Comparison of ENCODE assay signal across 1 cellular context in the genomic region with DNA sequence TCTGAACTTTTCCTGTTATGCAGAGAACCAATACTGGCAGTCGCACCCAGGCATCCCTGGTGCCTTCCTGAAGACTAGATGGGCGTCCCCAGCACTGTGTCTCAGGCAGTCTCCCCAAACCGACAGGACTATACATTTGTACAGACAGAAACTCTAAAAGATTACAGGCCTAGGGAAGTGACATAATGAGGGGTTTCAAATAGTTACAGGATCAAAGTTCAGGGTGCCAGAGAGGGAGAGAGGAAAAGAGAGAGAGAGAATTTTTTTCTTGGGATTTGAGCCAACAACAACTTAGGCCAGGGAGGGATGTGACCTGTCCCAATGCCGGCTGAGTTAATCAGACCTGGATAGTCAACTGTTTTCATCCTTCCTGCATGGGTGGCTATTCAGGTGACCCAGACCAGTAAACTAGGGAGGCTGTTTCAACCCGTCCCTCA.
TF ChIP-seq lines count a peak whose summit lies in the region.

No MANE protein-coding gene starts in this region.

TF ChIP-seq in HepG2, 621 proteins besides CTCF, POLR2A, EP300 and RAD21 (continued from another document):
- TF ChIP-seq, protein P1, sequence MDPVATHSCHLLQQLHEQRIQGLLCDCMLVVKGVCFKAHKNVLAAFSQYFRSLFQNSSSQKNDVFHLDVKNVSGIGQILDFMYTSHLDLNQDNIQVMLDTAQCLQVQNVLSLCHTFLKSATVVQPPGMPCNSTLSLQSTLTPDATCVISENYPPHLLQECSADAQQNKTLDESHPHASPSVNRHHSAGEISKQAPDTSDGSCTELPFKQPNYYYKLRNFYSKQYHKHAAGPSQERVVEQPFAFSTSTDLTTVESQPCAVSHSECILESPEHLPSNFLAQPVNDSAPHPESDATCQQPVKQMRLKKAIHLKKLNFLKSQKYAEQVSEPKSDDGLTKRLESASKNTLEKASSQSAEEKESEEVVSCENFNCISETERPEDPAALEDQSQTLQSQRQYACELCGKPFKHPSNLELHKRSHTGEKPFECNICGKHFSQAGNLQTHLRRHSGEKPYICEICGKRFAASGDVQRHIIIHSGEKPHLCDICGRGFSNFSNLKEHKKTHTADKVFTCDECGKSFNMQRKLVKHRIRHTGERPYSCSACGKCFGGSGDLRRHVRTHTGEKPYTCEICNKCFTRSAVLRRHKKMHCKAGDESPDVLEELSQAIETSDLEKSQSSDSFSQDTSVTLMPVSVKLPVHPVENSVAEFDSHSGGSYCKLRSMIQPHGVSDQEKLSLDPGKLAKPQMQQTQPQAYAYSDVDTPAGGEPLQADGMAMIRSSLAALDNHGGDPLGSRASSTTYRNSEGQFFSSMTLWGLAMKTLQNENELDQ (CRISPR knock-in tag; IDR thresholded peaks at IDR 0.05; ENCODE audit: borderline replicate concordance) = no peak
- TF ChIP-seq ZZZ3 (CRISPR knock-in tag; IDR thresholded peaks at IDR 0.05; ENCODE audit: borderline replicate concordance) (no peak), ZSCAN22 (CRISPR knock-in tag; IDR thresholded peaks at IDR 0.05) (no peak), SRSF1 (optimal IDR thresholded peaks at IDR 0.05; ENCODE audit: low read depth, low read length) (no peak), ZNF234 (CRISPR knock-in tag; conservative IDR thresholded peaks at IDR 0.05) (no peak), ZNF205 (CRISPR knock-in tag; IDR thresholded peaks at IDR 0.05) (no peak), CBFB (CRISPR knock-in tag; IDR thresholded peaks at IDR 0.05) (no peak), EED (CRISPR knock-in tag; IDR thresholded peaks at IDR 0.05) (no peak), ZSCAN31 (CRISPR knock-in tag; IDR thresholded peaks at IDR 0.05; ENCODE audit: low read depth) (no peak), NFIC (IDR thresholded peaks at IDR 0.05; ENCODE audit: low read length) (0 out of 2 replicates have a peak, but pooled peaks have one; percentile 61), ZNF878 (CRISPR knock-in tag; IDR thresholded peaks at IDR 0.05) (no peak), EZH2 (conservative IDR thresholded peaks at IDR 0.05; ENCODE audit: low read depth, low read length) (no peak), CCAR2 (optimal IDR thresholded peaks at IDR 0.05; ENCODE audit: low read depth, low read length) (no peak), IKZF4 (CRISPR knock-in tag; IDR thresholded peaks at IDR 0.05; ENCODE audit: borderline replicate concordance, low read depth, not compliant biosample characterization) (no peak), NONO (IDR thresholded peaks at IDR 0.05) (no peak), NONO (CRISPR knock-in tag; conservative IDR thresholded peaks at IDR 0.05) (no peak), SMARCC2 (IDR thresholded peaks at IDR 0.05) (no peak), MBNL3 (CRISPR knock-in tag; conservative IDR thresholded peaks at IDR 0.05) (no peak), ZNF766 (CRISPR knock-in tag; IDR thresholded peaks at IDR 0.05; ENCODE audit: borderline replicate concordance) (no peak), CBX1 (IDR thresholded peaks at IDR 0.05; ENCODE audit: low read depth) (no peak), POLR2AphosphoS2 (IDR thresholded peaks at IDR 0.05; ENCODE audit: low read depth, low read length) (no peak), NFYB (CRISPR knock-in tag; IDR thresholded peaks at IDR 0.05) (no peak), ARID5B (CRISPR knock-in tag; IDR thresholded peaks at IDR 0.05) (peak; percentile 76), ZBTB1 (CRISPR knock-in tag; IDR thresholded peaks at IDR 0.05; ENCODE audit: borderline replicate concordance) (no peak), ZNF530 (CRISPR knock-in tag; IDR thresholded peaks at IDR 0.05; ENCODE audit: low read depth) (no peak), ZNF333 (CRISPR knock-in tag; IDR thresholded peaks at IDR 0.05; ENCODE audit: borderline replicate concordance) (no peak), ZNF841 (CRISPR knock-in tag; IDR thresholded peaks at IDR 0.05; ENCODE audit: borderline replicate concordance) (no peak), CERS6 (CRISPR knock-in tag; IDR thresholded peaks at IDR 0.05) (no peak), SNAPC5 (CRISPR knock-in tag; IDR thresholded peaks at IDR 0.05; ENCODE audit: borderline replicate concordance) (no peak), HMGA1 (CRISPR knock-in tag; conservative IDR thresholded peaks at IDR 0.05) (no peak), ZNF282 (IDR thresholded peaks at IDR 0.05; ENCODE audit: partially characterized antibody) (no peak), ZFP36L1 (CRISPR knock-in tag; IDR thresholded peaks at IDR 0.05) (peak; percentile 62; the same call in 1 of the 2 replicates), JDP2 (CRISPR knock-in tag; IDR thresholded peaks at IDR 0.05; ENCODE audit: borderline replicate concordance) (no peak), NCOR1 (IDR thresholded peaks at IDR 0.05; ENCODE audit: borderline replicate concordance, low read length) (peak; percentile 82), ZNF354B (CRISPR knock-in tag; IDR thresholded peaks at IDR 0.05) (no peak), RFX1 (IDR thresholded peaks at IDR 0.05) (no peak), ZNF251 (CRISPR knock-in tag; IDR thresholded peaks at IDR 0.05) (no peak), HDAC1 (CRISPR knock-in tag; IDR thresholded peaks at IDR 0.05) (0 out of 2 replicates have a peak, but pooled peaks have one; percentile 45), MXD1 (CRISPR knock-in tag; IDR thresholded peaks at IDR 0.05) (no peak), ZNF460 (CRISPR knock-in tag; IDR thresholded peaks at IDR 0.05; ENCODE audit: borderline replicate concordance) (no peak), FOXO1 (CRISPR knock-in tag; IDR thresholded peaks at IDR 0.05) (no peak), IKZF1 (IDR thresholded peaks at IDR 0.05) (no peak), MEF2D (CRISPR knock-in tag; IDR thresholded peaks at IDR 0.05) (no peak), FOXC1 (CRISPR knock-in tag; IDR thresholded peaks at IDR 0.05; ENCODE audit: borderline replicate concordance) (no peak), ZNF441 (CRISPR knock-in tag; IDR thresholded peaks at IDR 0.05; ENCODE audit: borderline replicate concordance) (0 out of 2 replicates have a peak, but pooled peaks have one; percentile 23), ZNF772 (CRISPR knock-in tag; IDR thresholded peaks at IDR 0.05) (no peak), ZFP82 (CRISPR knock-in tag; IDR thresholded peaks at IDR 0.05; ENCODE audit: borderline replicate concordance) (no peak)
- TF ChIP-seq, protein P2, sequence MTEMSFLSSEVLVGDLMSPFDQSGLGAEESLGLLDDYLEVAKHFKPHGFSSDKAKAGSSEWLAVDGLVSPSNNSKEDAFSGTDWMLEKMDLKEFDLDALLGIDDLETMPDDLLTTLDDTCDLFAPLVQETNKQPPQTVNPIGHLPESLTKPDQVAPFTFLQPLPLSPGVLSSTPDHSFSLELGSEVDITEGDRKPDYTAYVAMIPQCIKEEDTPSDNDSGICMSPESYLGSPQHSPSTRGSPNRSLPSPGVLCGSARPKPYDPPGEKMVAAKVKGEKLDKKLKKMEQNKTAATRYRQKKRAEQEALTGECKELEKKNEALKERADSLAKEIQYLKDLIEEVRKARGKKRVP (CRISPR knock-in tag; IDR thresholded peaks at IDR 0.05) = 0 out of 4 replicates have a peak, but pooled peaks of 1 of the 2 experiments have one; percentile 22
- TF ChIP-seq, protein P3, sequence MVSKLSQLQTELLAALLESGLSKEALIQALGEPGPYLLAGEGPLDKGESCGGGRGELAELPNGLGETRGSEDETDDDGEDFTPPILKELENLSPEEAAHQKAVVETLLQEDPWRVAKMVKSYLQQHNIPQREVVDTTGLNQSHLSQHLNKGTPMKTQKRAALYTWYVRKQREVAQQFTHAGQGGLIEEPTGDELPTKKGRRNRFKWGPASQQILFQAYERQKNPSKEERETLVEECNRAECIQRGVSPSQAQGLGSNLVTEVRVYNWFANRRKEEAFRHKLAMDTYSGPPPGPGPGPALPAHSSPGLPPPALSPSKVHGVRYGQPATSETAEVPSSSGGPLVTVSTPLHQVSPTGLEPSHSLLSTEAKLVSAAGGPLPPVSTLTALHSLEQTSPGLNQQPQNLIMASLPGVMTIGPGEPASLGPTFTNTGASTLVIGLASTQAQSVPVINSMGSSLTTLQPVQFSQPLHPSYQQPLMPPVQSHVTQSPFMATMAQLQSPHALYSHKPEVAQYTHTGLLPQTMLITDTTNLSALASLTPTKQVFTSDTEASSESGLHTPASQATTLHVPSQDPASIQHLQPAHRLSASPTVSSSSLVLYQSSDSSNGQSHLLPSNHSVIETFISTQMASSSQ (IDR thresholded peaks at IDR 0.05; ENCODE audit: low read depth) = no peak
- TF ChIP-seq, protein P3 (CRISPR knock-in tag; IDR thresholded peaks at IDR 0.05; ENCODE audit: borderline replicate concordance) = no peak
- TF ChIP-seq, protein P4, sequence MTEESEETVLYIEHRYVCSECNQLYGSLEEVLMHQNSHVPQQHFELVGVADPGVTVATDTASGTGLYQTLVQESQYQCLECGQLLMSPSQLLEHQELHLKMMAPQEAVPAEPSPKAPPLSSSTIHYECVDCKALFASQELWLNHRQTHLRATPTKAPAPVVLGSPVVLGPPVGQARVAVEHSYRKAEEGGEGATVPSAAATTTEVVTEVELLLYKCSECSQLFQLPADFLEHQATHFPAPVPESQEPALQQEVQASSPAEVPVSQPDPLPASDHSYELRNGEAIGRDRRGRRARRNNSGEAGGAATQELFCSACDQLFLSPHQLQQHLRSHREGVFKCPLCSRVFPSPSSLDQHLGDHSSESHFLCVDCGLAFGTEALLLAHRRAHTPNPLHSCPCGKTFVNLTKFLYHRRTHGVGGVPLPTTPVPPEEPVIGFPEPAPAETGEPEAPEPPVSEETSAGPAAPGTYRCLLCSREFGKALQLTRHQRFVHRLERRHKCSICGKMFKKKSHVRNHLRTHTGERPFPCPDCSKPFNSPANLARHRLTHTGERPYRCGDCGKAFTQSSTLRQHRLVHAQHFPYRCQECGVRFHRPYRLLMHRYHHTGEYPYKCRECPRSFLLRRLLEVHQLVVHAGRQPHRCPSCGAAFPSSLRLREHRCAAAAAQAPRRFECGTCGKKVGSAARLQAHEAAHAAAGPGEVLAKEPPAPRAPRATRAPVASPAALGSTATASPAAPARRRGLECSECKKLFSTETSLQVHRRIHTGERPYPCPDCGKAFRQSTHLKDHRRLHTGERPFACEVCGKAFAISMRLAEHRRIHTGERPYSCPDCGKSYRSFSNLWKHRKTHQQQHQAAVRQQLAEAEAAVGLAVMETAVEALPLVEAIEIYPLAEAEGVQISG (CRISPR knock-in tag; IDR thresholded peaks at IDR 0.05) = no peak
- TF ChIP-seq, protein P5, sequence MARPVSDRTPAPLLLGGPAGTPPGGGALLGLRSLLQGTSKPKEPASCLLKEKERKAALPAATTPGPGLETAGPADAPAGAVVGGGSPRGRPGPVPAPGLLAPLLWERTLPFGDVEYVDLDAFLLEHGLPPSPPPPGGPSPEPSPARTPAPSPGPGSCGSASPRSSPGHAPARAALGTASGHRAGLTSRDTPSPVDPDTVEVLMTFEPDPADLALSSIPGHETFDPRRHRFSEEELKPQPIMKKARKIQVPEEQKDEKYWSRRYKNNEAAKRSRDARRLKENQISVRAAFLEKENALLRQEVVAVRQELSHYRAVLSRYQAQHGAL (CRISPR knock-in tag; IDR thresholded peaks at IDR 0.05; ENCODE audit: not compliant biosample characterization) = no peak
